16 cellular contexts compared by ENCODE assay signal in genomic region chr12:122382919-122383350, GRCh38.
"Had no signal": no experiment of that assay in that cellular context is flagged by ENCODE, and none has a peak within 500 bp of the region (broad histone marks: within the 10 kb centered on the region; RNA-seq: fewer than 3 reads in every experiment).

No MANE protein-coding gene starts in this region.

- H3K9me3 ChIP-seq: mucosa of descending colon had no signal

- ATAC-seq: esophagus mucosa, left colon, mucosa of descending colon had no signal

- H3K27me3 ChIP-seq: brain microvascular endothelial cell, dorsolateral prefrontal cortex had no signal

- DNase-seq: activated CD4-positive, alpha-beta T cell treated with anti-CD3 and anti-CD28 coated beads, Interleukin-2, amount 50 U/mL, for 1 hour; activated effector memory CD4-positive, alpha-beta T cell treated with Interleukin-2 at 50 U/mL for 16 hours; activated T-cell treated with anti-CD3 and anti-CD28 coated beads, Interleukin-2, amount 50 U/mL, for 1 hour; amygdala; brain microvascular endothelial cell; dorsolateral prefrontal cortex; foreskin fibroblast; mammary epithelial cell; mucosa of descending colon; nephron progenitor cell; retina; stimulated activated CD4-positive, alpha-beta T cell treated with anti-CD3 and anti-CD28 coated beads, Interleukin-12 subunit alpha, Interleukin-12 subunit beta, amount 100 ng/mL, for 4 hours; stimulated activated naive CD4-positive, alpha-beta T cell; T-helper 2 cell had no signal

- H3K4me3 ChIP-seq: dorsolateral prefrontal cortex, mucosa of descending colon had no signal

- H3K27ac ChIP-seq: brain microvascular endothelial cell had no signal
